ENCODE assay signal across 23 cellular contexts in the genomic region with DNA sequence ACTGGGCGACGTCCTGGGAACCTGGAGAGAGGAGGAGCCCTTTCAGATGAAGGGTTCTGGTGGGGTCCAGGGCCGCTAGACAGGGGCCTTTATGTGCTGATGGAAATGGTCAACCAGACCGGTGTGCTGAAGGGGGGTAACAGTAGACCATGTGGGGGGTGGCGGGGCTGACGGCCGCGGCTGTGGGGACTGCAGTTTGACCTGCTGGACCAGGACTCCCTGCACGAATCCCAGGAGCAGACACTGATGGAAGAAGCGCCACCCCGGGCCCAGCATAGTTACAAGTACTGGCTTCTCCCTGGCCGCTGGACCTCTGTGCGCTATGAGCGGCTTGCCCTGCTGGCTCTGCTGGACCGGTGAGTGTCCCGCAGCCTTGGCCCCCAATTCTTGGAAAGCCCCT. TPM values are rescaled to one million over a fixed set of nuclear protein-coding genes. Genes with fewer than 3 reads are reported as not detected.
DNase-seq lines count a peak whose midpoint lies in the region; ATAC-seq, FAIRE-seq and TF ChIP-seq lines count a peak whose summit lies in the region.
"Had no signal": no experiment of that assay in that cellular context is flagged by ENCODE, and none has a peak within 500 bp of the region (broad histone marks: within the 10 kb centered on the region; RNA-seq: fewer than 3 reads in every experiment).

No MANE protein-coding gene starts in this region.

- H3K27me3 ChIP-seq in HepG2 (ENCODE audit: control insufficient read depth in 1 of 2, insufficient read depth in 2 of 2, low read length in 2 of 2) (no peaks in the 10 kb centered on the region), right lobe of liver (no peaks in the 10 kb centered on the region), endothelial cell of umbilical vein (ENCODE audit: control insufficient read depth in 2 of 2, insufficient read depth in 2 of 2, low read length in 2 of 2) (no peaks in the 10 kb centered on the region), osteoblast (ENCODE audit: insufficient read depth, low read length) (no peaks in the 10 kb centered on the region)
- H3K27me3 ChIP-seq: SJCRH30 had no signal

- DNase-seq in HepG2 (ENCODE audit: low spot score) = no peak
- DNase-seq in right lobe of liver = no peak
- no peak for DNase-seq in endothelial cell of umbilical vein (ENCODE audit: low read depth, low spot score)
- no peak for DNase-seq in osteoblast (ENCODE audit: insufficient read length, low spot score, missing footprints)
- DNase-seq in NCI-H1092 (lab: John Stamatoyannopoulos, UW) = no peak
- DNase-seq: CD8-positive, alpha-beta memory T cell; DMS53; GDM1; Karpas-422; MV-4-11; NCI-H1694; NCI-H2081; NCI-H2171; NCI-H345; NCI-H524; NCI-H774; SJCRH30 had no signal

- TF ChIP-seq POLR2A in HepG2 (IDR thresholded peaks at IDR 0.05; ENCODE audit: insufficient read depth in 1 of 2, low read depth in 2 of 2, low read length in 2 of 2) (no peak), right lobe of liver (IDR thresholded peaks at IDR 0.05) (no peak), endothelial cell of umbilical vein (IDR thresholded peaks at IDR 0.05; ENCODE audit: low read depth, low read length) (no peak)

- dilution Hi-C loops in endothelial cell of umbilical vein (cut with MboI; ENCODE audit: extremely low pct_ligation_motif_present, low sequenced_read_pairs) = no loop called here

- POLR2A ChIA-PET in HepG2 (lab: Yijun Ruan, JAX) (no interaction called here), endothelial cell of umbilical vein (lab: Charles Lee) (no interaction called here)

- no peaks in the 10 kb centered on the region for H3K9me1 ChIP-seq in endothelial cell of umbilical vein (replicated peaks; ENCODE audit: control insufficient read depth, extremely low read depth, insufficient read depth, low read length)

- H3K36me3 ChIP-seq in HepG2 (replicated peaks in 1 of 2; ENCODE audit: control insufficient read depth in 1 of 2, insufficient read depth in 2 of 2, low read length in 2 of 2) (peaks cover 31 to 73% of the 10 kb centered on the region in 2 experiments), right lobe of liver (peaks cover 0 to 58% (median 16%) of the 10 kb centered on the region in 4 donors), endothelial cell of umbilical vein (ENCODE audit: control insufficient read depth in 2 of 2, extremely low read depth in 1 of 2, insufficient read depth in 2 of 2, low read length in 2 of 2) (peaks cover 7 to 66% of the 10 kb centered on the region in 2 experiments), osteoblast (ENCODE audit: insufficient read depth, low read length) (peaks cover 84% of the 10 kb centered on the region)

- H3K4me1 ChIP-seq in HepG2 (ENCODE audit: insufficient read depth, low read length) (peaks cover 15% of the 10 kb centered on the region), right lobe of liver (peaks cover 0 to 1% (median under 1%) of the 10 kb centered on the region in 4 donors), endothelial cell of umbilical vein (ENCODE audit: control insufficient read depth, extremely low read depth, insufficient read depth, low read length) (peaks cover under 1% of the 10 kb centered on the region), osteoblast (ENCODE audit: insufficient read depth, low read length) (peaks cover 1% of the 10 kb centered on the region)
- H3K4me1 ChIP-seq: SJCRH30 had no signal

- BruUV-seq in HepG2 (replicated peaks; lab: Mats Ljungman, UMichigan) = no TSS peak
- BruUV-seq in endothelial cell of umbilical vein (replicated peaks; lab: Mats Ljungman, UMichigan) = no TSS peak

- H3K79me2 ChIP-seq in HepG2 (ENCODE audit: insufficient read depth, low read length) (peaks cover 12% of the 10 kb centered on the region), endothelial cell of umbilical vein (ENCODE audit: control insufficient read depth, insufficient read depth, low read length) (peaks cover 10% of the 10 kb centered on the region), osteoblast (ENCODE audit: insufficient read depth, low read length) (peaks cover 38% of the 10 kb centered on the region)

- no peak for FAIRE-seq in HepG2 (lab: Jason Lieb, UNC)
- no peak for FAIRE-seq in endothelial cell of umbilical vein (lab: Jason Lieb, UNC)
- FAIRE-seq: A204.1, GM19239, H54 had no signal

- TF ChIP-seq EP300 in HepG2 (IDR thresholded peaks at IDR 0.05; ENCODE audit: low read depth in 2 of 2, low read length in 2 of 2) (no peak), HepG2 (CRISPR knock-in tag; IDR thresholded peaks at IDR 0.05; ENCODE audit: borderline replicate concordance) (no peak)

- H3K4me3 ChIP-seq in HepG2 (replicated peaks in 1 of 3; ENCODE audit: insufficient read depth in 1 of 3, low read depth in 2 of 3, low read length in 3 of 3) = no peak overlapping the region
- no peak overlapping the region for H3K4me3 ChIP-seq in right lobe of liver
- H3K4me3 ChIP-seq in endothelial cell of umbilical vein (replicated peaks in 1 of 3; ENCODE audit: insufficient read depth in 1 of 3, low read depth in 1 of 3, low read length in 3 of 3) = no peak overlapping the region
- no peak overlapping the region for H3K4me3 ChIP-seq in osteoblast (ENCODE audit: insufficient read depth, low read length)
- H3K4me3 ChIP-seq: SJCRH30 had no signal

- in situ Hi-C loops in HepG2 (cut with HindIII; ENCODE audit: extremely low pct_ligation_motif_present, low pct_unique_long_range_greater_than_20kb) = no loop called here

- CTCF ChIA-PET in HepG2 (lab: Yijun Ruan, JAX; ENCODE audit: low intra/inter-chr PET ratio, low total read pairs) = no interaction called here
- CTCF ChIA-PET in endothelial cell of umbilical vein (lab: Charles Lee) = interaction anchor here (1.2 kb wide), 1 partner anchor 16 kb away, joined by 3 read pairs; a partner anchor contains a TSS

- H3K9me3 ChIP-seq in HepG2 (ENCODE audit: low read length) = no peaks in the 10 kb centered on the region
- no peaks in the 10 kb centered on the region for H3K9me3 ChIP-seq in right lobe of liver
- no peaks in the 10 kb centered on the region for H3K9me3 ChIP-seq in endothelial cell of umbilical vein (replicated peaks; ENCODE audit: control insufficient read depth, insufficient read depth, low read length)
- no peaks in the 10 kb centered on the region for H3K9me3 ChIP-seq in osteoblast (ENCODE audit: low read depth, low read length)
- H3K9me3 ChIP-seq: SJCRH30 had no signal

- H2AFZ ChIP-seq in HepG2 (ENCODE audit: low read length) (no peak overlapping the region), endothelial cell of umbilical vein (ENCODE audit: low read depth, low read length) (no peak overlapping the region), osteoblast (ENCODE audit: low read length) (no peak overlapping the region)

- 99% methylated on average over 6 of the region's 16 CpGs for WGBS in HepG2 (ENCODE audit: low lambda C conversion rate)
- no CpG with 5 or more reads among the region's 16 CpGs for WGBS in right lobe of liver (ENCODE audit: insufficient coverage, low coverage, low lambda C conversion rate, missing lambda C conversion rate)

- TF ChIP-seq RAD21 in HepG2 (CRISPR knock-in tag; IDR thresholded peaks at IDR 0.05) = no peak

- no peak overlapping the region for H3K4me2 ChIP-seq in HepG2 (ENCODE audit: low read depth, low read length)
- H3K4me2 ChIP-seq in endothelial cell of umbilical vein (ENCODE audit: insufficient read depth, low read length) = no peak overlapping the region
- H3K4me2 ChIP-seq in osteoblast (ENCODE audit: insufficient read depth, low read length) = no peak overlapping the region

- TF ChIP-seq CTCF in HepG2 (CRISPR knock-in tag; IDR thresholded peaks at IDR 0.05) (no peak), right lobe of liver (IDR thresholded peaks at IDR 0.05) (no peak), endothelial cell of umbilical vein (IDR thresholded peaks at IDR 0.05; ENCODE audit: extremely low read depth in 1 of 2, insufficient read depth in 1 of 2, low read depth in 1 of 2, low read length in 2 of 2) (no peak), osteoblast (IDR thresholded peaks at IDR 0.05; ENCODE audit: extremely low read depth, low read depth, low read length) (no peak)

- no peak for ATAC-seq in HepG2
- ATAC-seq in right lobe of liver = no peak
- ATAC-seq: Panc1 had no signal

- H4K20me1 ChIP-seq in HepG2 (ENCODE audit: insufficient read depth, low read length) = no peaks in the 10 kb centered on the region
- H4K20me1 ChIP-seq in endothelial cell of umbilical vein (replicated peaks; ENCODE audit: control insufficient read depth, extremely low read depth, insufficient read depth, low read length) = no peaks in the 10 kb centered on the region
- peaks cover 19% of the 10 kb centered on the region for H4K20me1 ChIP-seq in osteoblast (ENCODE audit: insufficient read depth, low read length)

- no peak overlapping the region for H3K27ac ChIP-seq in HepG2 (ENCODE audit: extremely low read length, insufficient read depth, low read length)
- H3K27ac ChIP-seq in right lobe of liver = no peak overlapping the region
- no peak overlapping the region for H3K27ac ChIP-seq in endothelial cell of umbilical vein (ENCODE audit: insufficient read depth, low read depth, low read length)
- no peak overlapping the region for H3K27ac ChIP-seq in osteoblast (ENCODE audit: low read depth, low read length)
- H3K27ac ChIP-seq: C4-2B, SJCRH30 had no signal

- intact Hi-C loops in HepG2 (cut with micrococcal nuclease; ENCODE audit: unreplicated experiment) (no loop called here), right lobe of liver (cut with DNase I) (loop anchor here (10.0 kb wide), 3 partner anchors 83 to 203 kb away; no protein-coding TSS in a partner anchor), endothelial cell of umbilical vein (cut with micrococcal nuclease) (no loop called here)

- H3K9ac ChIP-seq in HepG2 (ENCODE audit: insufficient read depth, low read depth, low read length) (no peak overlapping the region), endothelial cell of umbilical vein (replicated peaks; ENCODE audit: extremely low read depth, insufficient read depth, low read length) (no peak overlapping the region)

RNA-seq across cellular contexts. Expression of a gene that starts 6.4 kb away (rescaled TPM):
- 14.5 and 23.0 TPM in 2 replicates for total RNA-seq in HepG2 (2016; rRNA removed; fragmentation: Illumina TruSeq; extraction: Trizol)
- 8.5 and 8.7 TPM in 2 replicates for total RNA-seq in HepG2 (2016; cell fraction: cytosol; rRNA removed; fragmentation: Illumina TruSeq; extraction: Trizol; ENCODE audit: low read depth)
- 12.2 and 22.7 TPM in 2 replicates for total RNA-seq in HepG2 (2016; cell fraction: insoluble cytoplasmic fraction; rRNA removed; fragmentation: Illumina TruSeq; extraction: Trizol)
- total RNA-seq in HepG2 (2016; cell fraction: membrane; rRNA removed; fragmentation: Illumina TruSeq; extraction: Trizol) = 9.3 and 9.7 TPM in 2 replicates
- total RNA-seq in HepG2 (2016; cell fraction: nucleus; rRNA removed; fragmentation: Illumina TruSeq; extraction: Trizol) = 26.0 and 33.8 TPM in 2 replicates
- 16.2 and 23.1 TPM in 2 replicates for polyA plus RNA-seq in HepG2 (2011; rRNA removed)
- 12.7 and 17.1 TPM in 2 replicates for polyA plus RNA-seq in HepG2 (2011; cell fraction: cytosol; rRNA removed)
- 99.5 and 123 TPM in 2 replicates for polyA plus RNA-seq in HepG2 (2011; cell fraction: nucleus; rRNA removed)
- 14.4 and 24.5 TPM in 2 replicates for polyA plus RNA-seq in HepG2 (2012)
- 4.3 and 4.9 TPM in 2 replicates for polyA plus RNA-seq in HepG2 (2016; cell fraction: cytosol; fragmentation: Illumina TruSeq; extraction: Trizol; ENCODE audit: low read depth)
- 14.3 and 21.7 TPM in 2 replicates for polyA plus RNA-seq in HepG2 (2016; cell fraction: insoluble cytoplasmic fraction; fragmentation: Illumina TruSeq; extraction: Trizol; ENCODE audit: low read depth)
- 5.8 and 6.9 TPM in 2 replicates for polyA plus RNA-seq in HepG2 (2016; cell fraction: membrane; fragmentation: Illumina TruSeq; extraction: Trizol; ENCODE audit: low read depth)
- 68.2 and 73.5 TPM in 2 replicates for polyA plus RNA-seq in HepG2 (2016; cell fraction: nucleus; fragmentation: Illumina TruSeq; extraction: Trizol; ENCODE audit: insufficient read depth, low read depth)
- polyA minus RNA-seq in HepG2 (2011; rRNA and poly(A)+ RNA removed; ENCODE audit: low replicate concordance) = 35.6 and 67.6 TPM in 2 replicates
- 23.3 and 27.8 TPM in 2 replicates for polyA minus RNA-seq in HepG2 (2011; cell fraction: cytosol; rRNA and poly(A)+ RNA removed)
- polyA minus RNA-seq in HepG2 (2011; cell fraction: nucleus; rRNA and poly(A)+ RNA removed) = 32.3 and 32.8 TPM in 2 replicates
- 10 to 100 TPM; 11.2 to 32.9 (median 12.4) TPM for total RNA-seq in right lobe of liver
- total RNA-seq in endothelial cell of umbilical vein = 53.8 and 53.9 TPM in 2 replicates
- 42.6 and 53.5 TPM in 2 replicates for polyA plus RNA-seq in endothelial cell of umbilical vein
- polyA plus RNA-seq in endothelial cell of umbilical vein (2011; cell fraction: cytosol; rRNA removed) = 23.3 and 28.8 TPM in 2 replicates
- 76.1 and 90.5 TPM in 2 replicates for polyA plus RNA-seq in endothelial cell of umbilical vein (2011; cell fraction: nucleus; rRNA removed)
- polyA plus RNA-seq in endothelial cell of umbilical vein (2012) = 28.4 and 32.6 TPM in 2 replicates
- 45.5 and 63.5 TPM in 2 replicates for polyA minus RNA-seq in endothelial cell of umbilical vein
- polyA minus RNA-seq in endothelial cell of umbilical vein (2011; cell fraction: cytosol; rRNA and poly(A)+ RNA removed) = 34.9 TPM
- polyA minus RNA-seq in endothelial cell of umbilical vein (2011; cell fraction: nucleus; rRNA and poly(A)+ RNA removed) = 43.2 and 59.8 TPM in 2 replicates
- total RNA-seq in osteoblast = 26.5 and 27.9 TPM in 2 replicates

RNA-seq across cellular contexts. Expression of a gene that starts 8.0 kb away (rescaled TPM):
- 35.6 and 51.5 TPM in 2 replicates for total RNA-seq in HepG2 (2016; rRNA removed; fragmentation: Illumina TruSeq; extraction: Trizol)
- 9.8 and 11.0 TPM in 2 replicates for total RNA-seq in HepG2 (2016; cell fraction: cytosol; rRNA removed; fragmentation: Illumina TruSeq; extraction: Trizol; ENCODE audit: low read depth)
- 28.4 and 51.3 TPM in 2 replicates for total RNA-seq in HepG2 (2016; cell fraction: insoluble cytoplasmic fraction; rRNA removed; fragmentation: Illumina TruSeq; extraction: Trizol)
- total RNA-seq in HepG2 (2016; cell fraction: membrane; rRNA removed; fragmentation: Illumina TruSeq; extraction: Trizol) = 23.9 and 24.4 TPM in 2 replicates
- 38.3 and 44.6 TPM in 2 replicates for total RNA-seq in HepG2 (2016; cell fraction: nucleus; rRNA removed; fragmentation: Illumina TruSeq; extraction: Trizol)
- polyA plus RNA-seq in HepG2 (2011; rRNA removed) = 35.9 and 54.6 TPM in 2 replicates
- polyA plus RNA-seq in HepG2 (2011; cell fraction: cytosol; rRNA removed) = 29.9 and 43.3 TPM in 2 replicates
- 105 and 109 TPM in 2 replicates for polyA plus RNA-seq in HepG2 (2011; cell fraction: nucleus; rRNA removed)
- 41.6 and 47.6 TPM in 2 replicates for polyA plus RNA-seq in HepG2 (2012)
- 10.0 and 10.8 TPM in 2 replicates for polyA plus RNA-seq in HepG2 (2016; cell fraction: cytosol; fragmentation: Illumina TruSeq; extraction: Trizol; ENCODE audit: low read depth)
- polyA plus RNA-seq in HepG2 (2016; cell fraction: insoluble cytoplasmic fraction; fragmentation: Illumina TruSeq; extraction: Trizol; ENCODE audit: low read depth) = 43.2 and 55.5 TPM in 2 replicates
- 24.5 and 29.1 TPM in 2 replicates for polyA plus RNA-seq in HepG2 (2016; cell fraction: membrane; fragmentation: Illumina TruSeq; extraction: Trizol; ENCODE audit: low read depth)
- 98.1 and 107 TPM in 2 replicates for polyA plus RNA-seq in HepG2 (2016; cell fraction: nucleus; fragmentation: Illumina TruSeq; extraction: Trizol; ENCODE audit: insufficient read depth, low read depth)
- 59.8 and 117 TPM in 2 replicates for polyA minus RNA-seq in HepG2 (2011; rRNA and poly(A)+ RNA removed; ENCODE audit: low replicate concordance)
- 35.9 and 41.2 TPM in 2 replicates for polyA minus RNA-seq in HepG2 (2011; cell fraction: cytosol; rRNA and poly(A)+ RNA removed)
- 61.7 and 76.1 TPM in 2 replicates for polyA minus RNA-seq in HepG2 (2011; cell fraction: nucleus; rRNA and poly(A)+ RNA removed)
- total RNA-seq in right lobe of liver = 10 to 100 TPM; 48.3 to 67.1 (median 60.9) TPM
- 160 and 182 TPM in 2 replicates for total RNA-seq in endothelial cell of umbilical vein
- 131 and 148 TPM in 2 replicates for polyA plus RNA-seq in endothelial cell of umbilical vein
- 74.8 and 100 TPM in 2 replicates for polyA plus RNA-seq in endothelial cell of umbilical vein (2011; cell fraction: cytosol; rRNA removed)
- polyA plus RNA-seq in endothelial cell of umbilical vein (2011; cell fraction: nucleus; rRNA removed) = 107 and 124 TPM in 2 replicates
- 98.7 and 129 TPM in 2 replicates for polyA plus RNA-seq in endothelial cell of umbilical vein (2012)
- 74.5 and 110 TPM in 2 replicates for polyA minus RNA-seq in endothelial cell of umbilical vein
- polyA minus RNA-seq in endothelial cell of umbilical vein (2011; cell fraction: cytosol; rRNA and poly(A)+ RNA removed) = 32.2 TPM
- 44.6 and 76.6 TPM in 2 replicates for polyA minus RNA-seq in endothelial cell of umbilical vein (2011; cell fraction: nucleus; rRNA and poly(A)+ RNA removed)
- total RNA-seq in osteoblast = 19.4 and 21.4 TPM in 2 replicates

RNA-seq across cellular contexts. Expression of a gene that starts 15.9 kb away (rescaled TPM):
- total RNA-seq in HepG2 (2016; rRNA removed; fragmentation: Illumina TruSeq; extraction: Trizol) (5.4 and 5.8 TPM in 2 replicates), right lobe of liver (10 to 100 TPM; 21.1 to 34.1 (median 25.3) TPM), endothelial cell of umbilical vein (119 and 128 TPM in 2 replicates), osteoblast (12.7 and 15.2 TPM in 2 replicates)
- total RNA-seq in HepG2 (2016; cell fraction: cytosol; rRNA removed; fragmentation: Illumina TruSeq; extraction: Trizol; ENCODE audit: low read depth) = 2.4 and 2.5 TPM in 2 replicates
- total RNA-seq in HepG2 (2016; cell fraction: insoluble cytoplasmic fraction; rRNA removed; fragmentation: Illumina TruSeq; extraction: Trizol) = 5.0 and 7.9 TPM in 2 replicates
- 5.1 and 6.5 TPM in 2 replicates for total RNA-seq in HepG2 (2016; cell fraction: membrane; rRNA removed; fragmentation: Illumina TruSeq; extraction: Trizol)
- 4.5 and 6.8 TPM in 2 replicates for total RNA-seq in HepG2 (2016; cell fraction: nucleus; rRNA removed; fragmentation: Illumina TruSeq; extraction: Trizol)
- polyA plus RNA-seq in HepG2 (2011; rRNA removed) (7.7 and 9.1 TPM in 2 replicates), endothelial cell of umbilical vein (67.5 and 96.5 TPM in 2 replicates)
- 4.1 and 8.2 TPM in 2 replicates for polyA plus RNA-seq in HepG2 (2011; cell fraction: cytosol; rRNA removed)
- 29.6 and 37.0 TPM in 2 replicates for polyA plus RNA-seq in HepG2 (2011; cell fraction: nucleus; rRNA removed)
- polyA plus RNA-seq in HepG2 (2012) = 4.6 and 5.8 TPM in 2 replicates
- polyA plus RNA-seq in HepG2 (2016; cell fraction: cytosol; fragmentation: Illumina TruSeq; extraction: Trizol; ENCODE audit: low read depth) = 2.6 and 2.8 TPM in 2 replicates
- polyA plus RNA-seq in HepG2 (2016; cell fraction: insoluble cytoplasmic fraction; fragmentation: Illumina TruSeq; extraction: Trizol; ENCODE audit: low read depth) = 4.1 and 5.0 TPM in 2 replicates
- 4.4 and 5.1 TPM in 2 replicates for polyA plus RNA-seq in HepG2 (2016; cell fraction: membrane; fragmentation: Illumina TruSeq; extraction: Trizol; ENCODE audit: low read depth)
- polyA plus RNA-seq in HepG2 (2016; cell fraction: nucleus; fragmentation: Illumina TruSeq; extraction: Trizol; ENCODE audit: insufficient read depth, low read depth) = 10.2 and 11.1 TPM in 2 replicates
- polyA minus RNA-seq in HepG2 (2011; rRNA and poly(A)+ RNA removed; ENCODE audit: low replicate concordance) = 33.6 and 36.0 TPM in 2 replicates
- polyA minus RNA-seq in HepG2 (2011; cell fraction: cytosol; rRNA and poly(A)+ RNA removed) = 9.0 and 11.6 TPM in 2 replicates
- polyA minus RNA-seq in HepG2 (2011; cell fraction: nucleus; rRNA and poly(A)+ RNA removed) = 6.8 and 10.8 TPM in 2 replicates
- 43.7 and 54.8 TPM in 2 replicates for polyA plus RNA-seq in endothelial cell of umbilical vein (2011; cell fraction: cytosol; rRNA removed)
- polyA plus RNA-seq in endothelial cell of umbilical vein (2011; cell fraction: nucleus; rRNA removed) = 78.0 and 81.6 TPM in 2 replicates
- 53.4 and 66.6 TPM in 2 replicates for polyA plus RNA-seq in endothelial cell of umbilical vein (2012)
- polyA minus RNA-seq in endothelial cell of umbilical vein = 61.4 and 99.1 TPM in 2 replicates
- polyA minus RNA-seq in endothelial cell of umbilical vein (2011; cell fraction: cytosol; rRNA and poly(A)+ RNA removed) = 16.3 TPM
- polyA minus RNA-seq in endothelial cell of umbilical vein (2011; cell fraction: nucleus; rRNA and poly(A)+ RNA removed) = 33.2 and 56.9 TPM in 2 replicates

RNA-seq across cellular contexts. Expression of a gene that starts 26.4 kb away (rescaled TPM):
- not detected in 2 replicates for total RNA-seq in HepG2 (2016; rRNA removed; fragmentation: Illumina TruSeq; extraction: Trizol)
- not detected in 2 replicates for total RNA-seq in HepG2 (2016; cell fraction: cytosol; rRNA removed; fragmentation: Illumina TruSeq; extraction: Trizol; ENCODE audit: low read depth)
- total RNA-seq in HepG2 (2016; cell fraction: insoluble cytoplasmic fraction; rRNA removed; fragmentation: Illumina TruSeq; extraction: Trizol) = not detected in 2 replicates
- total RNA-seq in HepG2 (2016; cell fraction: membrane; rRNA removed; fragmentation: Illumina TruSeq; extraction: Trizol) = not detected in 2 replicates
- 1.2 TPM in 1 of 2 replicates, not detected in the other for total RNA-seq in HepG2 (2016; cell fraction: nucleus; rRNA removed; fragmentation: Illumina TruSeq; extraction: Trizol)
- 0.11 and 0.14 TPM in 2 replicates for polyA plus RNA-seq in HepG2 (2011; rRNA removed)
- 0.04 TPM in 1 of 2 replicates, not detected in the other for polyA plus RNA-seq in HepG2 (2011; cell fraction: cytosol; rRNA removed)
- polyA plus RNA-seq in HepG2 (2011; cell fraction: nucleus; rRNA removed) = 0.69 and 0.97 TPM in 2 replicates
- 0.28 TPM in 1 of 2 replicates, not detected in the other for polyA plus RNA-seq in HepG2 (2012)
- not detected in 2 replicates for polyA plus RNA-seq in HepG2 (2016; cell fraction: cytosol; fragmentation: Illumina TruSeq; extraction: Trizol; ENCODE audit: low read depth)
- not detected in 2 replicates for polyA plus RNA-seq in HepG2 (2016; cell fraction: insoluble cytoplasmic fraction; fragmentation: Illumina TruSeq; extraction: Trizol; ENCODE audit: low read depth)
- not detected in 2 replicates for polyA plus RNA-seq in HepG2 (2016; cell fraction: membrane; fragmentation: Illumina TruSeq; extraction: Trizol; ENCODE audit: low read depth)
- polyA plus RNA-seq in HepG2 (2016; cell fraction: nucleus; fragmentation: Illumina TruSeq; extraction: Trizol; ENCODE audit: insufficient read depth, low read depth) = 0.38 and 0.77 TPM in 2 replicates
- 0.33 and 0.90 TPM in 2 replicates for polyA minus RNA-seq in HepG2 (2011; rRNA and poly(A)+ RNA removed; ENCODE audit: low replicate concordance)
- not detected in 2 replicates for polyA minus RNA-seq in HepG2 (2011; cell fraction: cytosol; rRNA and poly(A)+ RNA removed)
- polyA minus RNA-seq in HepG2 (2011; cell fraction: nucleus; rRNA and poly(A)+ RNA removed) = 0.75 and 1.2 TPM in 2 replicates
- total RNA-seq in right lobe of liver = under 1 TPM in 1 of 6 experiments, not detected in 5; 0.31 TPM
- total RNA-seq in endothelial cell of umbilical vein = 0.60 and 1.3 TPM in 2 replicates
- 0.17 and 0.19 TPM in 2 replicates for polyA plus RNA-seq in endothelial cell of umbilical vein
- polyA plus RNA-seq in endothelial cell of umbilical vein (2011; cell fraction: cytosol; rRNA removed) = 0.13 and 0.21 TPM in 2 replicates
- polyA plus RNA-seq in endothelial cell of umbilical vein (2011; cell fraction: nucleus; rRNA removed) = 0.66 and 0.87 TPM in 2 replicates
- polyA plus RNA-seq in endothelial cell of umbilical vein (2012) = 0.70 TPM in 1 of 2 replicates, not detected in the other
- polyA minus RNA-seq in endothelial cell of umbilical vein = 0.51 TPM in 1 of 2 replicates, not detected in the other
- polyA minus RNA-seq in endothelial cell of umbilical vein (2011; cell fraction: cytosol; rRNA and poly(A)+ RNA removed) = not detected
- 0.34 TPM in 1 of 2 replicates, not detected in the other for polyA minus RNA-seq in endothelial cell of umbilical vein (2011; cell fraction: nucleus; rRNA and poly(A)+ RNA removed)
- 0.29 TPM in 1 of 2 replicates, not detected in the other for total RNA-seq in osteoblast
- polyA plus RNA-seq: CD8-positive, alpha-beta memory T cell; IgD-negative memory B cell had no signal

RNA-seq across cellular contexts. Expression of a gene that starts 40.7 kb away (rescaled TPM):
- 18.7 and 21.4 TPM in 2 replicates for total RNA-seq in HepG2 (2016; rRNA removed; fragmentation: Illumina TruSeq; extraction: Trizol)
- 13.2 and 15.2 TPM in 2 replicates for total RNA-seq in HepG2 (2016; cell fraction: cytosol; rRNA removed; fragmentation: Illumina TruSeq; extraction: Trizol; ENCODE audit: low read depth)
- 18.1 and 22.6 TPM in 2 replicates for total RNA-seq in HepG2 (2016; cell fraction: insoluble cytoplasmic fraction; rRNA removed; fragmentation: Illumina TruSeq; extraction: Trizol)
- total RNA-seq in HepG2 (2016; cell fraction: membrane; rRNA removed; fragmentation: Illumina TruSeq; extraction: Trizol) = 29.5 and 31.1 TPM in 2 replicates
- 22.2 and 24.4 TPM in 2 replicates for total RNA-seq in HepG2 (2016; cell fraction: nucleus; rRNA removed; fragmentation: Illumina TruSeq; extraction: Trizol)
- polyA plus RNA-seq in HepG2 (2011; rRNA removed) = 40.5 and 51.0 TPM in 2 replicates
- 17.1 and 18.5 TPM in 2 replicates for polyA plus RNA-seq in HepG2 (2011; cell fraction: cytosol; rRNA removed)
- polyA plus RNA-seq in HepG2 (2011; cell fraction: nucleus; rRNA removed) = 130 and 135 TPM in 2 replicates
- polyA plus RNA-seq in HepG2 (2012) = 35.3 and 47.6 TPM in 2 replicates
- polyA plus RNA-seq in HepG2 (2016; cell fraction: cytosol; fragmentation: Illumina TruSeq; extraction: Trizol; ENCODE audit: low read depth) = 18.5 and 18.9 TPM in 2 replicates
- polyA plus RNA-seq in HepG2 (2016; cell fraction: insoluble cytoplasmic fraction; fragmentation: Illumina TruSeq; extraction: Trizol; ENCODE audit: low read depth) = 29.6 and 39.8 TPM in 2 replicates
- polyA plus RNA-seq in HepG2 (2016; cell fraction: membrane; fragmentation: Illumina TruSeq; extraction: Trizol; ENCODE audit: low read depth) = 31.6 and 34.3 TPM in 2 replicates
- polyA plus RNA-seq in HepG2 (2016; cell fraction: nucleus; fragmentation: Illumina TruSeq; extraction: Trizol; ENCODE audit: insufficient read depth, low read depth) = 67.4 and 71.3 TPM in 2 replicates
- 44.8 and 56.8 TPM in 2 replicates for polyA minus RNA-seq in HepG2 (2011; rRNA and poly(A)+ RNA removed; ENCODE audit: low replicate concordance)
- 19.2 and 21.1 TPM in 2 replicates for polyA minus RNA-seq in HepG2 (2011; cell fraction: cytosol; rRNA and poly(A)+ RNA removed)
- polyA minus RNA-seq in HepG2 (2011; cell fraction: nucleus; rRNA and poly(A)+ RNA removed) = 31.7 and 34.9 TPM in 2 replicates
- 10 to 100 TPM; 27.8 to 51.1 (median 41.9) TPM for total RNA-seq in right lobe of liver
- total RNA-seq in endothelial cell of umbilical vein = 105 and 106 TPM in 2 replicates
- polyA plus RNA-seq in endothelial cell of umbilical vein = 78.7 and 89.5 TPM in 2 replicates
- 53.2 and 65.2 TPM in 2 replicates for polyA plus RNA-seq in endothelial cell of umbilical vein (2011; cell fraction: cytosol; rRNA removed)
- 150 and 181 TPM in 2 replicates for polyA plus RNA-seq in endothelial cell of umbilical vein (2011; cell fraction: nucleus; rRNA removed)
- 89.6 and 100 TPM in 2 replicates for polyA plus RNA-seq in endothelial cell of umbilical vein (2012)
- polyA minus RNA-seq in endothelial cell of umbilical vein = 45.7 and 70.9 TPM in 2 replicates
- 35.8 TPM for polyA minus RNA-seq in endothelial cell of umbilical vein (2011; cell fraction: cytosol; rRNA and poly(A)+ RNA removed)
- 66.0 and 73.1 TPM in 2 replicates for polyA minus RNA-seq in endothelial cell of umbilical vein (2011; cell fraction: nucleus; rRNA and poly(A)+ RNA removed)
- total RNA-seq in osteoblast = 29.2 and 31.8 TPM in 2 replicates

Comparison
In these comparisons a context has a peak if more than half of its experiments do, and no peak if none do; other contexts are left out.
1. intact Hi-C loops: an anchor here in right lobe of liver (10.0 kb wide); none called in HepG2 and endothelial cell of umbilical vein.